ENCODE assay signal across 26 cellular contexts in genomic region chr9:112820886-112821285, GRCh38.
DNase-seq lines count a peak whose midpoint lies in the region; TF ChIP-seq lines count a peak whose summit lies in the region.
"Had no signal": no experiment of that assay in that cellular context is flagged by ENCODE, and none has a peak within 500 bp of the region (broad histone marks: within the 10 kb centered on the region; RNA-seq: fewer than 3 reads in every experiment).

No MANE protein-coding gene starts in this region.

- peaks cover 15% of the 10 kb centered on the region for H3K36me3 Mint-ChIP-seq in chondrocyte (ENCODE audit: low read depth)

- peak; percentile 67 for DNase-seq in COLO829 (ENCODE audit: low spot score)
- DNase-seq in MG63: peak; percentile 14
- DNase-seq in chondrocyte (ENCODE audit: low spot score): no peak
- peak; percentile 31 for DNase-seq in hepatic stellate cell (ENCODE audit: low spot score)
- DNase-seq in NCI-H82 (lab: John Stamatoyannopoulos, UW): no peak
- DNase-seq in NCI-H187 (lab: John Stamatoyannopoulos, UW): no peak
- DNase-seq in NOMO-1 (lab: John Stamatoyannopoulos, UW; ENCODE audit: unreplicated experiment in 2 of 2): no peak
- no peak for DNase-seq in stimulated activated CD4-positive, alpha-beta T cell treated with anti-CD3 and anti-CD28 coated beads, Interleukin-15, amount 100 ng/mL, for 24 hours
- DNase-seq: activated CD4-positive, alpha-beta memory T cell treated with anti-CD3 and anti-CD28 coated beads, Interleukin-2, amount 10 ng/mL, durations not matched to agents 7 days and 5 days; activated naive CD4-positive, alpha-beta T cell treated with anti-CD3 and anti-CD28 coated beads for 36 hours; activated T-cell treated with anti-CD3 and anti-CD28 coated beads, Interleukin-2, amount 50 U/mL, for 24 hours; effector memory CD4-positive, alpha-beta T cell; GOT3; left cardiac atrium; NCI-H2029; NCI-H510A; nephron progenitor cell; small intestine; stimulated activated CD4-positive, alpha-beta T cell treated with anti-CD3 and anti-CD28 coated beads, Interleukin-4, amount 100 ng/mL, for 24 hours; T-helper 17 cell; uterus had no signal

- no peaks in the 10 kb centered on the region for H3K27me3 ChIP-seq in MG63
- H3K27me3 ChIP-seq: BLaER1 treated with 17β-estradiol and CSF1 and Interleukin-3, amounts not matched to agents 10 nM and 100 nM; uterus had no signal

- H3K9me3 ChIP-seq in MG63: no peaks in the 10 kb centered on the region
- H3K9me3 ChIP-seq: prostate gland, uterus had no signal

- peaks cover 9% of the 10 kb centered on the region; the same call in 1 of the 2 replicates for H3K36me3 ChIP-seq in MG63
- H3K36me3 ChIP-seq: prostate gland, uterus had no signal

- no peak for TF ChIP-seq CTCF in chondrocyte (IDR thresholded peaks at IDR 0.05)

- no peak overlapping the region for H3K4me3 ChIP-seq in MG63
- H3K4me3 ChIP-seq: BLaER1 treated with 17β-estradiol and CSF1 and Interleukin-3, amounts not matched to agents 10 nM and 100 nM; prostate gland; uterus had no signal

- H3K4me3 Mint-ChIP-seq in chondrocyte (ENCODE audit: unreplicated experiment): no peak overlapping the region
- H3K4me3 Mint-ChIP-seq: activated CD4-positive, alpha-beta memory T cell treated with anti-CD3 and anti-CD28 coated beads, Interleukin-2, amount 10 ng/mL, durations not matched to agents 7 days and 5 days; activated naive CD4-positive, alpha-beta T cell treated with anti-CD3 and anti-CD28 coated beads for 36 hours; activated T-cell treated with anti-CD3 and anti-CD28 coated beads, Interleukin-2, amount 50 U/mL, for 24 hours; brain; mesothelial cell of epicardium; nephron progenitor cell; T-helper 17 cell; WTC11 had no signal

- peaks cover 37% of the 10 kb centered on the region for H3K4me1 Mint-ChIP-seq in chondrocyte (ENCODE audit: low read depth)
- H3K4me1 Mint-ChIP-seq: WTC11 had no signal

- peak overlapping the region; percentile 71 for H3K27ac Mint-ChIP-seq in chondrocyte (ENCODE audit: unreplicated experiment)
- H3K27ac Mint-ChIP-seq: activated CD4-positive, alpha-beta memory T cell treated with anti-CD3 and anti-CD28 coated beads, Interleukin-2, amount 10 ng/mL, durations not matched to agents 7 days and 5 days; activated naive CD4-positive, alpha-beta T cell treated with anti-CD3 and anti-CD28 coated beads for 36 hours; activated T-cell treated with anti-CD3 and anti-CD28 coated beads, Interleukin-2, amount 50 U/mL, for 24 hours; mesothelial cell of epicardium; nephron progenitor cell; T-helper 17 cell; WTC11 had no signal

- H3K9me3 Mint-ChIP-seq in chondrocyte (ENCODE audit: low read depth): no peaks in the 10 kb centered on the region
- H3K9me3 Mint-ChIP-seq: activated CD4-positive, alpha-beta memory T cell treated with anti-CD3 and anti-CD28 coated beads, Interleukin-2, amount 10 ng/mL, durations not matched to agents 7 days and 5 days; activated naive CD4-positive, alpha-beta T cell treated with anti-CD3 and anti-CD28 coated beads for 36 hours; activated T-cell treated with anti-CD3 and anti-CD28 coated beads, Interleukin-2, amount 50 U/mL, for 24 hours; brain; nephron progenitor cell; WTC11 had no signal

- no peaks in the 10 kb centered on the region for H3K27me3 Mint-ChIP-seq in chondrocyte (ENCODE audit: low read depth)
- H3K27me3 Mint-ChIP-seq: activated CD4-positive, alpha-beta memory T cell treated with anti-CD3 and anti-CD28 coated beads, Interleukin-2, amount 10 ng/mL, durations not matched to agents 7 days and 5 days; activated T-cell treated with anti-CD3 and anti-CD28 coated beads, Interleukin-2, amount 50 U/mL, for 24 hours; brain; T-helper 17 cell had no signal

Comparison
In these comparisons a context has a peak if more than half of its experiments do, and no peak if none do; other contexts are left out.
1. DNase-seq: peak in COLO829 (single experiment), MG63 (single experiment) and hepatic stellate cell (single experiment); none in chondrocyte (single experiment), NCI-H82 (single experiment), NCI-H187 (0 of 2), NOMO-1 (0 of 2) and stimulated activated CD4-positive, alpha-beta T cell treated with anti-CD3 and anti-CD28 coated beads, Interleukin-15, amount 100 ng/mL, for 24 hours (single experiment).